ENCODE assay signal across 15 cellular contexts in genomic region chr9:137610944-137611343, GRCh38. TPM values are rescaled to one million over a fixed set of nuclear protein-coding genes. Genes with fewer than 3 reads are reported as not detected.
DNase-seq lines count a peak whose midpoint lies in the region; ATAC-seq and TF ChIP-seq lines count a peak whose summit lies in the region.
"Had no signal": no experiment of that assay in that cellular context is flagged by ENCODE, and none has a peak within 500 bp of the region (broad histone marks: within the 10 kb centered on the region; RNA-seq: fewer than 3 reads in every experiment).

No MANE protein-coding gene starts in this region.

- TF ChIP-seq CTCF in OCI-LY1 (IDR thresholded peaks at IDR 0.05; ENCODE audit: low read length): no peak
- no peak for TF ChIP-seq CTCF in endodermal cell (conservative IDR thresholded peaks at IDR 0.05)

- H3K4me3 ChIP-seq in OCI-LY1 (ENCODE audit: low read depth, low read length, poor library complexity, severe bottlenecking) (no peak overlapping the region), endodermal cell (ENCODE audit: low read length) (no peak overlapping the region), skin epidermis (no peak overlapping the region)

- H3K27ac Mint-ChIP-seq in endodermal cell: peak overlapping the region; percentile 80

- H3K9me3 ChIP-seq in OCI-LY1 (ENCODE audit: low read length): no peaks in the 10 kb centered on the region
- no peaks in the 10 kb centered on the region for H3K9me3 ChIP-seq in endodermal cell (ENCODE audit: control insufficient read depth, low read length)

- 88 to 89% methylated on average over 6 of the region's 6 CpGs for WGBS in endodermal cell (ENCODE audit: insufficient coverage in 1 of 2, insufficient read length in 1 of 2), 2 experiments

- H3K4me3 Mint-ChIP-seq in endodermal cell: no peak overlapping the region

- peak; percentile 30 for DNase-seq in Daoy (ENCODE audit: low read depth)
- peak; percentile 48 for DNase-seq in endodermal cell
- DNase-seq in effector CD4-positive, alpha-beta T cell: no peak
- DNase-seq in SHP77 treated with DMSO at 0.1 percent for 48 hours (lab: John Stamatoyannopoulos, UW): no peak
- DNase-seq: activated effector memory CD4-positive, alpha-beta T cell treated with Interleukin-2 at 50 U/mL for 16 hours; cerebellar nuclear complex; Kasumi-1; NK-92 treated with Interleukin-12 subunit alpha and Interleukin-12 subunit beta, amount 100 ng/mL, for 24 hours; stimulated activated CD4-positive, alpha-beta T cell treated with anti-CD3 and anti-CD28 coated beads, Interleukin-2, amount 100 ng/mL, for 48 hours; SW 1271 had no signal

- H3K9me2 ChIP-seq in OCI-LY1 (ENCODE audit: low read depth, low read length): no peaks in the 10 kb centered on the region

- H3K27me3 ChIP-seq in OCI-LY1 (ENCODE audit: insufficient read depth, low read length) (no peaks in the 10 kb centered on the region), endodermal cell (ENCODE audit: control insufficient read depth, insufficient read depth, low read length, poor library complexity, severe bottlenecking) (no peaks in the 10 kb centered on the region)

- no peaks in the 10 kb centered on the region for H3K9me3 Mint-ChIP-seq in endodermal cell

- no peak overlapping the region for H3K4me2 ChIP-seq in OCI-LY1 (ENCODE audit: low read length)

- H3K9ac ChIP-seq in OCI-LY1 (ENCODE audit: low read length): no peak overlapping the region; the same call in 1 of the 2 replicates
- H3K9ac ChIP-seq in endodermal cell (ENCODE audit: extremely low read depth, low read length, poor library complexity, severe bottlenecking): no peak overlapping the region

- peaks cover 16% of the 10 kb centered on the region for H3K4me1 Mint-ChIP-seq in endodermal cell

- peaks cover 29% of the 10 kb centered on the region for H3K36me3 ChIP-seq in OCI-LY1 (ENCODE audit: insufficient read depth, low read length)
- peaks cover 13% of the 10 kb centered on the region for H3K36me3 ChIP-seq in endodermal cell (ENCODE audit: control insufficient read depth, insufficient read depth, low read length)

- peaks cover 34% of the 10 kb centered on the region for H3K4me1 ChIP-seq in OCI-LY1 (ENCODE audit: insufficient read depth, low read length, severe bottlenecking)
- no peaks in the 10 kb centered on the region for H3K4me1 ChIP-seq in endodermal cell (ENCODE audit: control insufficient read depth, insufficient read depth, low read length)

- H4K20me1 ChIP-seq in OCI-LY1 (ENCODE audit: insufficient read depth, low read length): no peaks in the 10 kb centered on the region

- no peaks in the 10 kb centered on the region for H3F3A ChIP-seq in OCI-LY1 (ENCODE audit: insufficient read depth, low read length)

- no peaks in the 10 kb centered on the region for H3K79me2 ChIP-seq in OCI-LY1 (ENCODE audit: insufficient read depth, low read length)

- H3K27ac ChIP-seq in OCI-LY1 (ENCODE audit: low read depth, low read length, poor library complexity, severe bottlenecking) (peak overlapping the region; percentile 65), endodermal cell (ENCODE audit: low read depth, low read length) (no peak overlapping the region), skin epidermis (peak overlapping the region in 13 of 21 experiments; percentile 16 to 87 (median 79))

- no peak overlapping the region for H2AFZ ChIP-seq in OCI-LY1 (ENCODE audit: low read length)

- peaks cover 6% of the 10 kb centered on the region for H3K36me3 Mint-ChIP-seq in endodermal cell (ENCODE audit: low read depth)

- TF ChIP-seq POLR2A in GM18505 (IDR thresholded peaks at IDR 0.05; ENCODE audit: borderline replicate concordance, extremely low read depth, insufficient read depth, insufficient read length): no peak

- no peak for ATAC-seq in GM18505 (IDR thresholded peaks at IDR 0.05; ENCODE audit: unreplicated experiment)
- ATAC-seq in HG03457 (IDR thresholded peaks at IDR 0.05; ENCODE audit: unreplicated experiment): no peak

- H3K27me3 Mint-ChIP-seq in endodermal cell (ENCODE audit: insufficient read depth): no peaks in the 10 kb centered on the region
- H3K27me3 Mint-ChIP-seq: progenitor cell of endocrine pancreas had no signal

RNA-seq across cellular contexts. Expression of gene ARRDC1, which starts 5.5 kb away (rescaled TPM):
- 11.5 and 11.6 TPM in 2 replicates for total RNA-seq in Daoy (2014; rRNA removed; shearing (Covaris generic))
- total RNA-seq in endodermal cell: 10 to 100 TPM; 41.5 to 46.2 TPM
- polyA plus RNA-seq in endodermal cell (2013, experiment 1 of 2): 23.5 TPM
- polyA plus RNA-seq in endodermal cell (2013, experiment 2 of 2): 18.6 TPM

RNA-seq across cellular contexts. Expression of gene EHMT1, which starts 7.9 kb away (rescaled TPM):
- 36.8 and 51.9 TPM in 2 replicates for total RNA-seq in Daoy (2014; rRNA removed; shearing (Covaris generic))
- 100 to 1,000 TPM; 137 to 139 TPM for total RNA-seq in endodermal cell
- polyA plus RNA-seq in endodermal cell (2013, experiment 1 of 2): 71.8 TPM
- polyA plus RNA-seq in endodermal cell (2013, experiment 2 of 2): 66.9 TPM

RNA-seq across cellular contexts. Expression of gene ZMYND19, which starts 20.6 kb away (rescaled TPM):
- total RNA-seq in Daoy (2014; rRNA removed; shearing (Covaris generic)): 55.7 and 64.5 TPM in 2 replicates
- 10 to 100 TPM; 47.8 to 51.0 TPM for total RNA-seq in endodermal cell
- 42.9 TPM for polyA plus RNA-seq in endodermal cell (2013, experiment 1 of 2)
- 39.3 TPM for polyA plus RNA-seq in endodermal cell (2013, experiment 2 of 2)

RNA-seq across cellular contexts. Expression of gene DPH7, which starts 32.2 kb away (rescaled TPM):
- 56.5 and 61.9 TPM in 2 replicates for total RNA-seq in Daoy (2014; rRNA removed; shearing (Covaris generic))
- 10 to 100 TPM; 48.9 to 50.4 TPM for total RNA-seq in endodermal cell
- 44.3 TPM for polyA plus RNA-seq in endodermal cell (2013, experiment 1 of 2)
- polyA plus RNA-seq in endodermal cell (2013, experiment 2 of 2): 43.0 TPM

RNA-seq across cellular contexts. Expression of gene MRPL41, which starts 59.3 kb away (rescaled TPM):
- total RNA-seq in Daoy (2014; rRNA removed; shearing (Covaris generic)): 101 and 119 TPM in 2 replicates
- total RNA-seq in endodermal cell: 10 to 100 TPM; 43.7 to 49.6 TPM
- 31.6 TPM for polyA plus RNA-seq in endodermal cell (2013, experiment 1 of 2)
- 27.9 TPM for polyA plus RNA-seq in endodermal cell (2013, experiment 2 of 2)

Comparison
In these comparisons a context has a peak if more than half of its experiments do, and no peak if none do; other contexts are left out.
1. DNase-seq: peak in Daoy (single experiment) and endodermal cell (single experiment); none in effector CD4-positive, alpha-beta T cell (single experiment) and SHP77 treated with DMSO at 0.1 percent for 48 hours (single experiment).